1 cellular context compared by ENCODE assay signal in genomic region chr6:44363377-44363926, GRCh38.
A peak's percentile ranks its signal among the peaks of the same experiment; 100 is the strongest.
TF ChIP-seq lines count a peak whose summit lies in the region.

No MANE protein-coding gene starts in this region.

TF ChIP-seq in HepG2, 621 proteins besides CTCF, POLR2A, EP300 and RAD21:
- no peak for TF ChIP-seq RXRA (CRISPR knock-in tag; IDR thresholded peaks at IDR 0.05)
- peak; percentile 26 for TF ChIP-seq HNRNPK (IDR thresholded peaks at IDR 0.05; ENCODE audit: low read depth, low read length, poor library complexity, severe bottlenecking)
- no peak for TF ChIP-seq JUN (CRISPR knock-in tag; IDR thresholded peaks at IDR 0.05)
- TF ChIP-seq U2AF2 (IDR thresholded peaks at IDR 0.05; ENCODE audit: low read depth, low read length), result 0 out of 2 replicates have a peak, but pooled peaks have one; percentile 78
